ENCODE assay signal across 1 cellular context in the genomic region with DNA sequence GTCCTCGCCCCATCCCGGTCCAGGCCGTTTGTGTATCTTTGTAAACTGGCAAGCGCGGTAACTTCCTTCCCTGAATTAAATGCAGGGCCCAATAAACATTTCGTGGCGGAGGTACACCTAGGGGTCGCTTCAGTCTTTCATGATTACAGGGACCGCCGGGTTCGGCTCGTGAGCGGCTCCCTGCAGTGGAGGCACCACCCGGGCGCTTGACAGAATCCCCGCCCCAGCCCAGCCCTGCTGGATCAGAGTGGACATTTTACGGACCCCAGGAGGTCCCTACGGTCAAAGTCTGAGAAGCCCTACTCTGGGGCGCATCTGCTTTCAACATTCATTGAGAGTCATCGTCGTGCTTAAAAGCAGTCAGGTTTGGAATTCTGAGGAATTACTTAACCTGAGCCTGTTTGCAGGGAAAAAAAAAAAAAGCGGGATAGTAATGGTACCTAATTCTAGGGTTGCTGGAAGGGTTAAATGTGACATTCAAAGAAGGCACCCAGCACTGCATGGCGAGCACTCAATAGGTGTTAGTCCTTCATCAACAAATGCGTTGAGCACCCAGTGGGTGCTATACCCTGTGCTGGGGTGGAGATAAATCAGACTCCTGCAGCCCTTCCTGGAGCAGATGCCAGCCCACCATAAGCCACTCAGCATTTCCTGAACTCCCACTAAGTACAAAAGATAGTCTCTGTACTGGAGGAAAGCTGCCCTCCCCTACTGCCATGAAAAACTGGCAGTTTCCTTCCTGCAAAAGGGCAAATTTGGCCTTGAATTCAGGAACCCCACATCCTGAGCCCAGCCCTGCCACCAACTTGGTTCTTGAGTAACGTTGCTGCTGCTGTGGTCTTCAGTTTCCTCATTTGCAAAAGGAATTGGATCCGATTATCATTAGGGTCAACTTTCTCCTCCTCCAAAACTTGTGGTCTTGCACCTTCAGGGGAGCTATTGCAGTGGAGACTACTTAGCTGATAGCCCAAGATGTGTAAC.
TF ChIP-seq lines count a peak whose summit lies in the region.

No MANE protein-coding gene starts in this region.

TF ChIP-seq in HEK293, 187 proteins besides CTCF, POLR2A, EP300 and RAD21 (continued from another document and continues in another):
- TF ChIP-seq, protein P1, sequence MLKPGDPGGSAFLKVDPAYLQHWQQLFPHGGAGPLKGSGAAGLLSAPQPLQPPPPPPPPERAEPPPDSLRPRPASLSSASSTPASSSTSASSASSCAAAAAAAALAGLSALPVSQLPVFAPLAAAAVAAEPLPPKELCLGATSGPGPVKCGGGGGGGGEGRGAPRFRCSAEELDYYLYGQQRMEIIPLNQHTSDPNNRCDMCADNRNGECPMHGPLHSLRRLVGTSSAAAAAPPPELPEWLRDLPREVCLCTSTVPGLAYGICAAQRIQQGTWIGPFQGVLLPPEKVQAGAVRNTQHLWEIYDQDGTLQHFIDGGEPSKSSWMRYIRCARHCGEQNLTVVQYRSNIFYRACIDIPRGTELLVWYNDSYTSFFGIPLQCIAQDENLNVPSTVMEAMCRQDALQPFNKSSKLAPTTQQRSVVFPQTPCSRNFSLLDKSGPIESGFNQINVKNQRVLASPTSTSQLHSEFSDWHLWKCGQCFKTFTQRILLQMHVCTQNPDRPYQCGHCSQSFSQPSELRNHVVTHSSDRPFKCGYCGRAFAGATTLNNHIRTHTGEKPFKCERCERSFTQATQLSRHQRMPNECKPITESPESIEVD (tag by site-specific recombination; IDR thresholded peaks at IDR 0.05), result no peak
- TF ChIP-seq FEZF1 (tag by site-specific recombination; IDR thresholded peaks at IDR 0.05), result no peak
- no peak for TF ChIP-seq ZNF548 (tag by site-specific recombination; IDR thresholded peaks at IDR 0.05)
- TF ChIP-seq BCL11B (tag by site-specific recombination; IDR thresholded peaks at IDR 0.05; ENCODE audit: low read depth), result no peak
- TF ChIP-seq ZNF223 (tag by site-specific recombination; IDR thresholded peaks at IDR 0.05), result no peak
- TF ChIP-seq ZNF621 (tag by site-specific recombination; IDR thresholded peaks at IDR 0.05), result no peak
- TF ChIP-seq, protein P2, sequence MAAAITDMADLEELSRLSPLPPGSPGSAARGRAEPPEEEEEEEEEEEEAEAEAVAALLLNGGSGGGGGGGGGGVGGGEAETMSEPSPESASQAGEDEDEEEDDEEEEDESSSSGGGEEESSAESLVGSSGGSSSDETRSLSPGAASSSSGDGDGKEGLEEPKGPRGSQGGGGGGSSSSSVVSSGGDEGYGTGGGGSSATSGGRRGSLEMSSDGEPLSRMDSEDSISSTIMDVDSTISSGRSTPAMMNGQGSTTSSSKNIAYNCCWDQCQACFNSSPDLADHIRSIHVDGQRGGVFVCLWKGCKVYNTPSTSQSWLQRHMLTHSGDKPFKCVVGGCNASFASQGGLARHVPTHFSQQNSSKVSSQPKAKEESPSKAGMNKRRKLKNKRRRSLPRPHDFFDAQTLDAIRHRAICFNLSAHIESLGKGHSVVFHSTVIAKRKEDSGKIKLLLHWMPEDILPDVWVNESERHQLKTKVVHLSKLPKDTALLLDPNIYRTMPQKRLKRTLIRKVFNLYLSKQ (tag by site-specific recombination; IDR thresholded peaks at IDR 0.05; ENCODE audit: borderline replicate concordance), result no peak
- no peak for TF ChIP-seq ZNF302 (tag by site-specific recombination; IDR thresholded peaks at IDR 0.05; ENCODE audit: low read depth)
- TF ChIP-seq ZNF776 (tag by site-specific recombination; IDR thresholded peaks at IDR 0.05; ENCODE audit: borderline replicate concordance), result no peak
- 0 out of 2 replicates have a peak, but pooled peaks have one; percentile 3 for TF ChIP-seq ZBTB8A (tag by site-specific recombination; IDR thresholded peaks at IDR 0.05)
- no peak for TF ChIP-seq ZXDB (tag by site-specific recombination; IDR thresholded peaks at IDR 0.05)
- no peak for TF ChIP-seq ZNF221 (tag by site-specific recombination; IDR thresholded peaks at IDR 0.05; ENCODE audit: borderline replicate concordance)
- TF ChIP-seq GLI4 (tag by site-specific recombination; IDR thresholded peaks at IDR 0.05), result no peak
- peak; percentile 88 for TF ChIP-seq ZNF335 (tag by site-specific recombination; conservative IDR thresholded peaks at IDR 0.05)
- TF ChIP-seq SP7 (tag by site-specific recombination; IDR thresholded peaks at IDR 0.05), result no peak
- TF ChIP-seq, protein P3, sequence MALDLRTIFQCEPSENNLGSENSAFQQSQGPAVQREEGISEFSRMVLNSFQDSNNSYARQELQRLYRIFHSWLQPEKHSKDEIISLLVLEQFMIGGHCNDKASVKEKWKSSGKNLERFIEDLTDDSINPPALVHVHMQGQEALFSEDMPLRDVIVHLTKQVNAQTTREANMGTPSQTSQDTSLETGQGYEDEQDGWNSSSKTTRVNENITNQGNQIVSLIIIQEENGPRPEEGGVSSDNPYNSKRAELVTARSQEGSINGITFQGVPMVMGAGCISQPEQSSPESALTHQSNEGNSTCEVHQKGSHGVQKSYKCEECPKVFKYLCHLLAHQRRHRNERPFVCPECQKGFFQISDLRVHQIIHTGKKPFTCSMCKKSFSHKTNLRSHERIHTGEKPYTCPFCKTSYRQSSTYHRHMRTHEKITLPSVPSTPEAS (tag by site-specific recombination; IDR thresholded peaks at IDR 0.05), result no peak
- TF ChIP-seq, protein P4, sequence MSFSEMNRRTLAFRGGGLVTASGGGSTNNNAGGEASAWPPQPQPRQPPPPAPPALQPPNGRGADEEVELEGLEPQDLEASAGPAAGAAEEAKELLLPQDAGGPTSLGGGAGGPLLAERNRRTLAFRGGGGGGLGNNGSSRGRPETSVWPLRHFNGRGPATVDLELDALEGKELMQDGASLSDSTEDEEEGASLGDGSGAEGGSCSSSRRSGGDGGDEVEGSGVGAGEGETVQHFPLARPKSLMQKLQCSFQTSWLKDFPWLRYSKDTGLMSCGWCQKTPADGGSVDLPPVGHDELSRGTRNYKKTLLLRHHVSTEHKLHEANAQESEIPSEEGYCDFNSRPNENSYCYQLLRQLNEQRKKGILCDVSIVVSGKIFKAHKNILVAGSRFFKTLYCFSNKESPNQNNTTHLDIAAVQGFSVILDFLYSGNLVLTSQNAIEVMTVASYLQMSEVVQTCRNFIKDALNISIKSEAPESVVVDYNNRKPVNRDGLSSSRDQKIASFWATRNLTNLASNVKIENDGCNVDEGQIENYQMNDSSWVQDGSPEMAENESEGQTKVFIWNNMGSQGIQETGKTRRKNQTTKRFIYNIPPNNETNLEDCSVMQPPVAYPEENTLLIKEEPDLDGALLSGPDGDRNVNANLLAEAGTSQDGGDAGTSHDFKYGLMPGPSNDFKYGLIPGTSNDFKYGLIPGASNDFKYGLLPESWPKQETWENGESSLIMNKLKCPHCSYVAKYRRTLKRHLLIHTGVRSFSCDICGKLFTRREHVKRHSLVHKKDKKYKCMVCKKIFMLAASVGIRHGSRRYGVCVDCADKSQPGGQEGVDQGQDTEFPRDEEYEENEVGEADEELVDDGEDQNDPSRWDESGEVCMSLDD (tag by site-specific recombination; IDR thresholded peaks at IDR 0.05), result peak; percentile 27; the same call in 1 of the 2 replicates
- TF ChIP-seq, protein P5, sequence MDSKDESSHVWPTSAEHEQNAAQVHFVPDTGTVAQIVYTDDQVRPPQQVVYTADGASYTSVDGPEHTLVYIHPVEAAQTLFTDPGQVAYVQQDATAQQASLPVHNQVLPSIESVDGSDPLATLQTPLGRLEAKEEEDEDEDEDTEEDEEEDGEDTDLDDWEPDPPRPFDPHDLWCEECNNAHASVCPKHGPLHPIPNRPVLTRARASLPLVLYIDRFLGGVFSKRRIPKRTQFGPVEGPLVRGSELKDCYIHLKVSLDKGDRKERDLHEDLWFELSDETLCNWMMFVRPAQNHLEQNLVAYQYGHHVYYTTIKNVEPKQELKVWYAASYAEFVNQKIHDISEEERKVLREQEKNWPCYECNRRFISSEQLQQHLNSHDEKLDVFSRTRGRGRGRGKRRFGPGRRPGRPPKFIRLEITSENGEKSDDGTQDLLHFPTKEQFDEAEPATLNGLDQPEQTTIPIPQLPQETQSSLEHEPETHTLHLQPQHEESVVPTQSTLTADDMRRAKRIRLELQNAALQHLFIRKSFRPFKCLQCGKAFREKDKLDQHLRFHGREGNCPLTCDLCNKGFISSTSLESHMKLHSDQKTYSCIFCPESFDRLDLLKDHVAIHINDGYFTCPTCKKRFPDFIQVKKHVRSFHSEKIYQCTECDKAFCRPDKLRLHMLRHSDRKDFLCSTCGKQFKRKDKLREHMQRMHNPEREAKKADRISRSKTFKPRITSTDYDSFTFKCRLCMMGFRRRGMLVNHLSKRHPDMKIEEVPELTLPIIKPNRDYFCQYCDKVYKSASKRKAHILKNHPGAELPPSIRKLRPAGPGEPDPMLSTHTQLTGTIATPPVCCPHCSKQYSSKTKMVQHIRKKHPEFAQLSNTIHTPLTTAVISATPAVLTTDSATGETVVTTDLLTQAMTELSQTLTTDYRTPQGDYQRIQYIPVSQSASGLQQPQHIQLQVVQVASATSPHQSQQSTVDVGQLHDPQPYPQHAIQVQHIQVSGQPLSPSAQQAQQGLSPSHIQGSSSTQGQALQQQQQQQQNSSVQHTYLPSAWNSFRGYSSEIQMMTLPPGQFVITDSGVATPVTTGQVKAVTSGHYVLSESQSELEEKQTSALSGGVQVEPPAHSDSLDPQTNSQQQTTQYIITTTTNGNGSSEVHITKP (tag by site-specific recombination; IDR thresholded peaks at IDR 0.05), result peak; percentile 95
- no peak for TF ChIP-seq EGR2 (tag by site-specific recombination; IDR thresholded peaks at IDR 0.05; ENCODE audit: low read depth)
- no peak; the same call in 1 of the 2 replicates for TF ChIP-seq ZNF423 (tag by site-specific recombination; IDR thresholded peaks at IDR 0.05)
- no peak for TF ChIP-seq ZNF416 (tag by site-specific recombination; IDR thresholded peaks at IDR 0.05)
- no peak for TF ChIP-seq KLF9 (tag by site-specific recombination; IDR thresholded peaks at IDR 0.05; ENCODE audit: low read depth)
- TF ChIP-seq, protein P6, sequence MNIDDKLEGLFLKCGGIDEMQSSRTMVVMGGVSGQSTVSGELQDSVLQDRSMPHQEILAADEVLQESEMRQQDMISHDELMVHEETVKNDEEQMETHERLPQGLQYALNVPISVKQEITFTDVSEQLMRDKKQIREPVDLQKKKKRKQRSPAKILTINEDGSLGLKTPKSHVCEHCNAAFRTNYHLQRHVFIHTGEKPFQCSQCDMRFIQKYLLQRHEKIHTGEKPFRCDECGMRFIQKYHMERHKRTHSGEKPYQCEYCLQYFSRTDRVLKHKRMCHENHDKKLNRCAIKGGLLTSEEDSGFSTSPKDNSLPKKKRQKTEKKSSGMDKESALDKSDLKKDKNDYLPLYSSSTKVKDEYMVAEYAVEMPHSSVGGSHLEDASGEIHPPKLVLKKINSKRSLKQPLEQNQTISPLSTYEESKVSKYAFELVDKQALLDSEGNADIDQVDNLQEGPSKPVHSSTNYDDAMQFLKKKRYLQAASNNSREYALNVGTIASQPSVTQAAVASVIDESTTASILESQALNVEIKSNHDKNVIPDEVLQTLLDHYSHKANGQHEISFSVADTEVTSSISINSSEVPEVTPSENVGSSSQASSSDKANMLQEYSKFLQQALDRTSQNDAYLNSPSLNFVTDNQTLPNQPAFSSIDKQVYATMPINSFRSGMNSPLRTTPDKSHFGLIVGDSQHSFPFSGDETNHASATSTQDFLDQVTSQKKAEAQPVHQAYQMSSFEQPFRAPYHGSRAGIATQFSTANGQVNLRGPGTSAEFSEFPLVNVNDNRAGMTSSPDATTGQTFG (tag by site-specific recombination; IDR thresholded peaks at IDR 0.05; ENCODE audit: borderline replicate concordance), result no peak
- no peak for TF ChIP-seq ZFP37 (tag by site-specific recombination; IDR thresholded peaks at IDR 0.05)
- no peak for TF ChIP-seq ZNF274 (IDR thresholded peaks at IDR 0.05; ENCODE audit: low read length)
- TF ChIP-seq ZNF274 (tag by site-specific recombination; IDR thresholded peaks at IDR 0.05; ENCODE audit: borderline replicate concordance), result no peak
- TF ChIP-seq TCF7L2 (IDR thresholded peaks at IDR 0.05; ENCODE audit: borderline replicate concordance, low read depth, low read length), result no peak
- TF ChIP-seq ZBTB21 (tag by site-specific recombination; IDR thresholded peaks at IDR 0.05), result no peak
- TF ChIP-seq ZNF837 (tag by site-specific recombination; IDR thresholded peaks at IDR 0.05), result no peak
- 0 out of 2 replicates have a peak, but pooled peaks have one; percentile 1 for TF ChIP-seq SP3 (tag by site-specific recombination; IDR thresholded peaks at IDR 0.05)
- TF ChIP-seq ZNF394 (tag by site-specific recombination; IDR thresholded peaks at IDR 0.05; ENCODE audit: borderline replicate concordance), result no peak
- TF ChIP-seq, protein P7, sequence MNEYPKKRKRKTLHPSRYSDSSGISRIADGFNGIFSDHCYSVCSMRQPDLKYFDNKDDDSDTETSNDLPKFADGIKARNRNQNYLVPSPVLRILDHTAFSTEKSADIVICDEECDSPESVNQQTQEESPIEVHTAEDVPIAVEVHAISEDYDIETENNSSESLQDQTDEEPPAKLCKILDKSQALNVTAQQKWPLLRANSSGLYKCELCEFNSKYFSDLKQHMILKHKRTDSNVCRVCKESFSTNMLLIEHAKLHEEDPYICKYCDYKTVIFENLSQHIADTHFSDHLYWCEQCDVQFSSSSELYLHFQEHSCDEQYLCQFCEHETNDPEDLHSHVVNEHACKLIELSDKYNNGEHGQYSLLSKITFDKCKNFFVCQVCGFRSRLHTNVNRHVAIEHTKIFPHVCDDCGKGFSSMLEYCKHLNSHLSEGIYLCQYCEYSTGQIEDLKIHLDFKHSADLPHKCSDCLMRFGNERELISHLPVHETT (tag by site-specific recombination; IDR thresholded peaks at IDR 0.05), result no peak
- TF ChIP-seq, protein P8, sequence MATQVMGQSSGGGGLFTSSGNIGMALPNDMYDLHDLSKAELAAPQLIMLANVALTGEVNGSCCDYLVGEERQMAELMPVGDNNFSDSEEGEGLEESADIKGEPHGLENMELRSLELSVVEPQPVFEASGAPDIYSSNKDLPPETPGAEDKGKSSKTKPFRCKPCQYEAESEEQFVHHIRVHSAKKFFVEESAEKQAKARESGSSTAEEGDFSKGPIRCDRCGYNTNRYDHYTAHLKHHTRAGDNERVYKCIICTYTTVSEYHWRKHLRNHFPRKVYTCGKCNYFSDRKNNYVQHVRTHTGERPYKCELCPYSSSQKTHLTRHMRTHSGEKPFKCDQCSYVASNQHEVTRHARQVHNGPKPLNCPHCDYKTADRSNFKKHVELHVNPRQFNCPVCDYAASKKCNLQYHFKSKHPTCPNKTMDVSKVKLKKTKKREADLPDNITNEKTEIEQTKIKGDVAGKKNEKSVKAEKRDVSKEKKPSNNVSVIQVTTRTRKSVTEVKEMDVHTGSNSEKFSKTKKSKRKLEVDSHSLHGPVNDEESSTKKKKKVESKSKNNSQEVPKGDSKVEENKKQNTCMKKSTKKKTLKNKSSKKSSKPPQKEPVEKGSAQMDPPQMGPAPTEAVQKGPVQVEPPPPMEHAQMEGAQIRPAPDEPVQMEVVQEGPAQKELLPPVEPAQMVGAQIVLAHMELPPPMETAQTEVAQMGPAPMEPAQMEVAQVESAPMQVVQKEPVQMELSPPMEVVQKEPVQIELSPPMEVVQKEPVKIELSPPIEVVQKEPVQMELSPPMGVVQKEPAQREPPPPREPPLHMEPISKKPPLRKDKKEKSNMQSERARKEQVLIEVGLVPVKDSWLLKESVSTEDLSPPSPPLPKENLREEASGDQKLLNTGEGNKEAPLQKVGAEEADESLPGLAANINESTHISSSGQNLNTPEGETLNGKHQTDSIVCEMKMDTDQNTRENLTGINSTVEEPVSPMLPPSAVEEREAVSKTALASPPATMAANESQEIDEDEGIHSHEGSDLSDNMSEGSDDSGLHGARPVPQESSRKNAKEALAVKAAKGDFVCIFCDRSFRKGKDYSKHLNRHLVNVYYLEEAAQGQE (tag by site-specific recombination; IDR thresholded peaks at IDR 0.05), result no peak
- peak; percentile 72 for TF ChIP-seq ZNF561 (tag by site-specific recombination; IDR thresholded peaks at IDR 0.05; ENCODE audit: borderline replicate concordance)
- TF ChIP-seq SCRT1 (tag by site-specific recombination; IDR thresholded peaks at IDR 0.05; ENCODE audit: borderline replicate concordance), result no peak
- no peak for TF ChIP-seq ZNF623 (tag by site-specific recombination; IDR thresholded peaks at IDR 0.05)
- no peak for TF ChIP-seq ZNF473 (tag by site-specific recombination; IDR thresholded peaks at IDR 0.05)
- TF ChIP-seq ZNF624 (tag by site-specific recombination; IDR thresholded peaks at IDR 0.05), result no peak
